20 cellular contexts compared by ENCODE assay signal in the genomic region with DNA sequence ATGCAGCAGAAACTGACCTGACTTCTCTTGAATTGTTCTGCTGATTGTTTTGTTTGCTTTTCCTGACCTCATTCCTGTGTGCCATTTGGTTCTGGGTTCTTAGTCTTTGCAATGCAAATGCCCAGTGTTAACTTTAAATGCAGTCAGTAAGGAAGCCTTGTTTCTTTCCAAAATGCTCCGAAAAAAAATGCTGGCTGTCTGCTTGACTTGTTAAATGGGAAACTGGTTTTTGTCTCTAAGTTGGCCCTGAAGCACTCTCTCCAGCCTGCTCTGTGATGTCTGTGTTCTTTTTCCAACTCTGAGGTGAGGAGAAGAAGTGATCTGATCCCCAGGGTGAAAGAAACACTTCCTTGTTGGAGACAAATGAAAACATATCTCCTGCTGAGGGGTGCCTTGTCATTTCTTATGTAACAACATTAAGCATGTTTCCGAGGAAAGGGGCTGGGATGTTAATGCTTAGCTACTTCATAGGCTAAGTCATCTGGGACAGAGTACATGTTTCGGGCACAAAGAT.
A peak's percentile ranks its signal among the peaks of the same experiment; 100 is the strongest.
DNase-seq lines count a peak whose midpoint lies in the region; ATAC-seq and TF ChIP-seq lines count a peak whose summit lies in the region.
"Had no signal": no experiment of that assay in that cellular context is flagged by ENCODE, and none has a peak within 500 bp of the region (broad histone marks: within the 10 kb centered on the region; RNA-seq: fewer than 3 reads in every experiment).

No MANE protein-coding gene starts in this region.

- 59 to 72% methylated on average over 3 of the region's 3 CpGs for WGBS in testis, 2 donors

- no peaks in the 10 kb centered on the region for H3K36me3 ChIP-seq in HUES6 (ENCODE audit: control insufficient read depth, insufficient read depth, low read length)
- no peaks in the 10 kb centered on the region for H3K36me3 ChIP-seq in testis (ENCODE audit: low read depth, missing control alignments)
- H3K36me3 ChIP-seq: BE2C, left ventricle myocardium inferior, stomach, upper lobe of right lung had no signal

- H3K27ac ChIP-seq in HUES6 (ENCODE audit: low read depth, low read length) (peak overlapping the region; percentile 75), testis (no peak overlapping the region)
- H3K27ac ChIP-seq: left ventricle myocardium inferior, stomach, upper lobe of right lung had no signal

- H3K27me3 ChIP-seq in HUES6 (ENCODE audit: control insufficient read depth, insufficient read depth, low read length): no peaks in the 10 kb centered on the region
- no peaks in the 10 kb centered on the region for H3K27me3 ChIP-seq in testis
- H3K27me3 ChIP-seq: BE2C, stomach, upper lobe of right lung had no signal

- in situ Hi-C loops in astrocyte of the spinal cord (cut with HindIII; ENCODE audit: low sequenced_read_pairs): no loop called here

- no peak for ATAC-seq in HG02840 (IDR thresholded peaks at IDR 0.05; ENCODE audit: low FRiP score, unreplicated experiment)
- ATAC-seq: upper lobe of right lung had no signal

- H3K4me3 ChIP-seq in HUES6 (ENCODE audit: low read depth, low read length): peak overlapping the region; percentile 25
- no peak overlapping the region for H3K4me3 ChIP-seq in astrocyte of the spinal cord (ENCODE audit: low read depth, low read length)
- H3K4me3 ChIP-seq in testis: no peak overlapping the region
- H3K4me3 ChIP-seq: left ventricle myocardium inferior, stomach, upper lobe of right lung had no signal

- peak overlapping the region; percentile 54 for H3K9ac ChIP-seq in HUES6 (ENCODE audit: low read length)

- DNase-seq in astrocyte of the spinal cord (ENCODE audit: low read depth, low spot score): peak; percentile 6
- DNase-seq in iPS-NIHi11 (ENCODE audit: low spot score): peak; percentile 46
- peak; percentile 40 for DNase-seq in renal cortical epithelial cell (ENCODE audit: low read depth)
- DNase-seq in testis: no peak
- no peak for DNase-seq in C1 segment of cervical spinal cord (lab: John Stamatoyannopoulos, UW)
- DNase-seq: activated CD4-positive, alpha-beta T cell treated with anti-CD3 and anti-CD28 coated beads, Interleukin-2, amount 10 ng/mL, durations not matched to agents 7 days and 5 days; activated CD8-positive, alpha-beta memory T cell treated with anti-CD3 and anti-CD28 coated beads, Interleukin-2, amount 50 U/mL, for 4 hours; activated effector memory CD4-positive, alpha-beta T cell treated with Interleukin-2 at 50 U/mL for 16 hours; BE2C; Caco-2; KG1; left ventricle myocardium inferior; NCI-H1930; NK-92 treated with Interleukin-12 subunit alpha and Interleukin-12 subunit beta, amount 100 ng/mL, for 24 hours; posterior cingulate gyrus; stomach; SW 1271; upper lobe of right lung had no signal

- TF ChIP-seq CTCF in astrocyte of the spinal cord (IDR thresholded peaks at IDR 0.05; ENCODE audit: low read depth, low read length) (no peak), testis (IDR thresholded peaks at IDR 0.05) (no peak)

- no peaks in the 10 kb centered on the region for H3K9me3 ChIP-seq in HUES6 (ENCODE audit: control insufficient read depth, insufficient read depth, low read depth, low read length)
- no peaks in the 10 kb centered on the region for H3K9me3 ChIP-seq in testis
- H3K9me3 ChIP-seq: BE2C, Caco-2, left ventricle myocardium inferior, stomach, upper lobe of right lung had no signal

- H3K4me1 ChIP-seq in HUES6 (ENCODE audit: control insufficient read depth, insufficient read depth, low read length) (peaks cover 50% of the 10 kb centered on the region), testis (no peaks in the 10 kb centered on the region)
- H3K4me1 ChIP-seq: BE2C, Caco-2, left ventricle myocardium inferior, upper lobe of right lung had no signal

- TF ChIP-seq POLR2A in testis (IDR thresholded peaks at IDR 0.05): no peak

- intact Hi-C loops in testis (cut with DNase I; ENCODE audit: low total_unique reads): no loop called here

Comparison
In these comparisons a context has a peak if more than half of its experiments do, and no peak if none do; other contexts are left out.
1. DNase-seq: peak in astrocyte of the spinal cord (single experiment), iPS-NIHi11 (single experiment) and renal cortical epithelial cell (single experiment); none in testis (single experiment) and C1 segment of cervical spinal cord (0 of 14).